Comparison of ENCODE assay signal across 8 cellular contexts in the genomic region with DNA sequence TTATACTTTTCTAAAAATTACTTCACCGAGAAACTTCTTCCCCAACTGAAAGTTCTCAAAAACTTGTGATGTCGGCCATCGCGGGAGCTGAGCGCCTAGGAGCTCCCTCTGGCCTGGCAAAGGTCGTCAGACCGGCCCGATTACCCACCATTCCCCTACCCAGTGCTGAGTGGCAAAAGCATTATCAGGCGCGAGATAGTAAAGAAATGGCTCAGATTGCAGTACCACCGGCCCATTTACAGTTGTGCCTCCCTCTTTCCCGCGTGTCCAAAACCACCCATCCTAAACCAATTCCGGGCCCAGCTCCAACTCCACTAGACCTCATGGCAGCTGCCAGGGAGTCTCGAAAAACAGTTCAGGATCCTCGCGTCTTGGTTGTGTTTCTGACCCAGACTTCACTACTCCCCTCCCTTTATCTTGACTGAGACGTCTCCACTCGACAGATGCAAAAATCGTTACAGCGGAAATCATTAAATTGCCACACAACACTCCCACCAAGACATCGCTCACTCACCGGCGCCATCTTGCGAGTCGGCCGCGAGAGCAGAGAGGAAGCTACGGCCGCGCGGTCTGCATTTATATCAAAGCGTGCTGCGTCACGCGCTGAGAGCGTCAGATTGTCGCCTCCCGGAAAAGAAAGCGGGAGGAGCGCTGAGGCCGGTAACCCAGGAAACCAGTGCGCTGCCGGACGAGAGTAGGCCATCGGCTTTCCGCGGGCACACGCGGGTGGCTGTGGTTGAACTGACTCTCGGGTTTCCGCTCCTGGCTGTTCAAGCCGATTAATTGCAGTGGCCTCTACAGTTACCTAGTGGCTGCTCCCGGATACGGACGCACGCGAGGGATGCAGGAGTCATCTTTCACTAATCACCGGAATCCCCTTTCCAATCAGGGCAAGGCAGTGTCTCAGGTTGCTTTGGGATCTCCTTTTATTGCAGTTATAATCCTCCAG. TPM values are rescaled to one million over a fixed set of nuclear protein-coding genes. Genes with fewer than 3 reads are reported as not detected.
DNase-seq lines count a peak whose midpoint lies in the region; ATAC-seq and FAIRE-seq lines count a peak whose summit lies in the region.

A gene (minus strand): TSS at position 551 of the 949 bp plus-strand sequence. CDS start 28 bp downstream, at position 523.

- ATAC-seq in HG03175 (IDR thresholded peaks at IDR 0.05; ENCODE audit: unreplicated experiment), result peak; percentile 97

- FAIRE-seq in TTC549 (lab: Jason Lieb, UNC), result peak; percentile 80

- peak; percentile 85 for DNase-seq in activated CD4-positive, CD25-positive, alpha-beta regulatory T cell treated with anti-CD3 and anti-CD28 coated beads, Interleukin-2, amount 50 U/mL, for 16 hours (ENCODE audit: low read depth, low spot score)
- no peak for DNase-seq in activated CD4-positive, CD25-positive, alpha-beta regulatory T cell (lab: John Stamatoyannopoulos, UW)
- DNase-seq in cerebellum (ENCODE audit: low spot score), result peak; percentile 92
- peak; percentile 98 for DNase-seq in kidney tubule cell (ENCODE audit: low spot score)
- peak; percentile 94 for DNase-seq in stimulated activated CD4-positive, alpha-beta T cell treated with anti-CD3 and anti-CD28 coated beads, Interleukin-1b, Interleukin-23, amount 100 ng/mL, for 48 hours
- DNase-seq in NCI-H1417 (lab: John Stamatoyannopoulos, UW), result no peak

RNA-seq across cellular contexts. Expression of the gene that starts here (rescaled TPM):
- total RNA-seq in cerebellum, result 15.5 TPM

Comparison
In these comparisons a context has a peak if more than half of its experiments do, and no peak if none do; other contexts are left out.
1. DNase-seq: peak in activated CD4-positive, CD25-positive, alpha-beta regulatory T cell treated with anti-CD3 and anti-CD28 coated beads, Interleukin-2, amount 50 U/mL, for 16 hours (single experiment), cerebellum (single experiment), kidney tubule cell (single experiment) and stimulated activated CD4-positive, alpha-beta T cell treated with anti-CD3 and anti-CD28 coated beads, Interleukin-1b, Interleukin-23, amount 100 ng/mL, for 48 hours (single experiment); none in activated CD4-positive, CD25-positive, alpha-beta regulatory T cell (0 of 4) and NCI-H1417 (0 of 3).